Comparison of ENCODE assay signal across 10 cellular contexts in genomic region chr19:10863107-10863700, GRCh38. TPM values are rescaled to one million over a fixed set of nuclear protein-coding genes. Genes with fewer than 3 reads are reported as not detected.
A peak's percentile ranks its signal among the peaks of the same experiment; 100 is the strongest.
DNase-seq lines count a peak whose midpoint lies in the region; ATAC-seq and TF ChIP-seq lines count a peak whose summit lies in the region.
"Had no signal": no experiment of that assay in that cellular context is flagged by ENCODE, and none has a peak within 500 bp of the region (broad histone marks: within the 10 kb centered on the region; RNA-seq: fewer than 3 reads in every experiment).

No MANE protein-coding gene starts in this region.

- no peak for DNase-seq in DND-41
- DNase-seq in PC-3, result peak; percentile 32
- DNase-seq in epithelial cell of proximal tubule (ENCODE audit: low read depth), result peak; percentile 23
- DNase-seq in osteoblast (ENCODE audit: insufficient read length, low spot score, missing footprints), result peak; percentile 89
- no peak for DNase-seq in NCI-H1105 treated with DMSO at 0.1 percent for 48 hours (lab: John Stamatoyannopoulos, UW)
- DNase-seq in GM13976 (ENCODE audit: low spot score), result no peak
- no peak for DNase-seq in COR-L47 (lab: John Stamatoyannopoulos, UW)

- peak overlapping the region; percentile 87 for H2AFZ ChIP-seq in DND-41 (ENCODE audit: low read depth, low read length)
- peak overlapping the region; percentile 32; the same call in 1 of the 2 replicates for H2AFZ ChIP-seq in PC-3 (ENCODE audit: low read length)
- peak overlapping the region; percentile 92 for H2AFZ ChIP-seq in osteoblast (ENCODE audit: low read length)

- H3K4me1 ChIP-seq in DND-41 (ENCODE audit: insufficient read depth, low read length) (peaks cover 10% of the 10 kb centered on the region), PC-3 (ENCODE audit: insufficient read depth, low read length) (peaks cover 3% of the 10 kb centered on the region; the same call in 1 of the 2 replicates), osteoblast (ENCODE audit: insufficient read depth, low read length) (peaks cover 18% of the 10 kb centered on the region)

- no TSS peak for BruUV-seq in PC-3 (replicated peaks; lab: Mats Ljungman, UMichigan)

- H3K9ac ChIP-seq in DND-41 (ENCODE audit: low read depth, low read length), result no peak overlapping the region
- H3K9ac ChIP-seq in PC-3 (ENCODE audit: low read length), result no peak overlapping the region

- CTCF ChIA-PET in PC-3 (lab: Charles Lee), result interaction anchor here (1.5 to 1.7 kb wide), 2 partner anchors 27 to 146 kb away, joined by 15 to 21 read pairs; partner anchors contain the start of genes DNM2 and TMED1

- in situ Hi-C loops in GM13976 (cut with MboI; ENCODE audit: low sequenced_read_pairs, unreplicated experiment), result no loop called here

- H3K79me2 ChIP-seq in DND-41 (ENCODE audit: insufficient read depth, low read length) (no peaks in the 10 kb centered on the region), PC-3 (ENCODE audit: low read length) (no peaks in the 10 kb centered on the region), osteoblast (ENCODE audit: insufficient read depth, low read length) (no peaks in the 10 kb centered on the region)

- no peak overlapping the region for H3K27ac ChIP-seq in DND-41 (ENCODE audit: low read length)
- H3K27ac ChIP-seq in PC-3 (ENCODE audit: low read length), result no peak overlapping the region
- peak overlapping the region; percentile 81 for H3K27ac ChIP-seq in osteoblast (ENCODE audit: low read depth, low read length)
- H3K27ac ChIP-seq: suprapubic skin had no signal

- H3K9me3 ChIP-seq in DND-41 (ENCODE audit: insufficient read depth, low read length, severe bottlenecking) (no peaks in the 10 kb centered on the region), PC-3 (ENCODE audit: low read length) (no peaks in the 10 kb centered on the region), osteoblast (ENCODE audit: low read depth, low read length) (no peaks in the 10 kb centered on the region)
- H3K9me3 ChIP-seq: suprapubic skin had no signal

- H4K20me1 ChIP-seq in DND-41 (ENCODE audit: insufficient read depth, low read length) (no peaks in the 10 kb centered on the region), PC-3 (ENCODE audit: low read length) (no peaks in the 10 kb centered on the region), osteoblast (ENCODE audit: insufficient read depth, low read length) (no peaks in the 10 kb centered on the region)

- no peaks in the 10 kb centered on the region for H3K27me3 ChIP-seq in DND-41 (ENCODE audit: insufficient read depth, low read length, poor library complexity)
- H3K27me3 ChIP-seq in PC-3 (ENCODE audit: low read length), result no peaks in the 10 kb centered on the region
- H3K27me3 ChIP-seq in osteoblast (ENCODE audit: insufficient read depth, low read length), result no peaks in the 10 kb centered on the region
- H3K27me3 ChIP-seq: suprapubic skin had no signal

- no peaks in the 10 kb centered on the region for H3K36me3 ChIP-seq in DND-41 (ENCODE audit: insufficient read depth, low read length)
- no peaks in the 10 kb centered on the region for H3K36me3 ChIP-seq in PC-3 (ENCODE audit: low read depth, low read length)
- no peaks in the 10 kb centered on the region for H3K36me3 ChIP-seq in osteoblast (ENCODE audit: insufficient read depth, low read length)
- H3K36me3 ChIP-seq: suprapubic skin had no signal

- H3K4me2 ChIP-seq in DND-41 (ENCODE audit: insufficient read depth, low read length) (no peak overlapping the region), PC-3 (ENCODE audit: low read length) (no peak overlapping the region), osteoblast (ENCODE audit: insufficient read depth, low read length) (peak overlapping the region; percentile 79)

- H3F3A ChIP-seq in PC-3 (ENCODE audit: low read length, unreplicated experiment), result no peaks in the 10 kb centered on the region

- ATAC-seq in DND-41 (ENCODE audit: insufficient read depth, low read depth), result no peak
- peak; percentile 20 for ATAC-seq in PC-3
- ATAC-seq in HG02938 (IDR thresholded peaks at IDR 0.05; ENCODE audit: unreplicated experiment), result no peak

- POLR2A ChIA-PET in PC-3 (lab: Charles Lee; ENCODE audit: unreplicated experiment), result no interaction called here

- intact Hi-C loops in PC-3 (cut with micrococcal nuclease), result no loop called here

- no peak for TF ChIP-seq CTCF in DND-41 (IDR thresholded peaks at IDR 0.05; ENCODE audit: borderline replicate concordance, extremely low read depth, low read length, poor library complexity, severe bottlenecking)
- no peak for TF ChIP-seq CTCF in PC-3 (conservative IDR thresholded peaks at IDR 0.05; ENCODE audit: low read depth, low read length)
- no peak for TF ChIP-seq CTCF in epithelial cell of proximal tubule (conservative IDR thresholded peaks at IDR 0.05; ENCODE audit: low read depth, low read length)
- no peak for TF ChIP-seq CTCF in osteoblast (IDR thresholded peaks at IDR 0.05; ENCODE audit: extremely low read depth, low read depth, low read length)
- TF ChIP-seq CTCF in GM13976 (IDR thresholded peaks at IDR 0.05; ENCODE audit: borderline replicate concordance, control extremely low read depth, extremely low read depth, insufficient read depth, missing control alignments), result no peak

- no peaks in the 10 kb centered on the region for H3K9me2 ChIP-seq in PC-3 (replicated peaks; ENCODE audit: low read length)

- H3K4me3 ChIP-seq in DND-41 (ENCODE audit: low read depth in 1 of 2, low read length in 2 of 2), result no peak overlapping the region
- no peak overlapping the region for H3K4me3 ChIP-seq in PC-3 (ENCODE audit: low read length)
- H3K4me3 ChIP-seq in epithelial cell of proximal tubule (ENCODE audit: low read depth, low read length), result no peak overlapping the region
- H3K4me3 ChIP-seq in osteoblast (ENCODE audit: insufficient read depth, low read length), result peak overlapping the region; percentile 62
- H3K4me3 ChIP-seq: suprapubic skin had no signal

RNA-seq across cellular contexts. Expression of gene CARM1, which starts 8.1 kb away (rescaled TPM):
- total RNA-seq in PC-3 (2014; rRNA removed) (56.2 and 57.1 TPM in 2 replicates), epithelial cell of proximal tubule (29.3 and 39.4 TPM in 2 replicates), osteoblast (33.7 and 41.0 TPM in 2 replicates)

RNA-seq across cellular contexts. Expression of gene C19orf38, which starts 15.0 kb away (rescaled TPM):
- 0.07 and 0.63 TPM in 2 replicates for total RNA-seq in PC-3 (2014; rRNA removed)
- total RNA-seq in epithelial cell of proximal tubule, result 0.72 TPM in 1 of 2 replicates, not detected in the other
- total RNA-seq in osteoblast, result under 0.01 and 0.29 TPM in 2 replicates
- total RNA-seq: glomerular endothelial cell had no signal

RNA-seq across cellular contexts. Expression of gene TMED1, which starts 27.2 kb away (rescaled TPM):
- total RNA-seq in PC-3 (2014; rRNA removed) (81.2 and 94.6 TPM in 2 replicates), epithelial cell of proximal tubule (57.3 and 64.8 TPM in 2 replicates), osteoblast (39.2 and 43.1 TPM in 2 replicates)

Comparison
In these comparisons a context has a peak if more than half of its experiments do, and no peak if none do; other contexts are left out.
1. DNase-seq: peak in PC-3 (single experiment), epithelial cell of proximal tubule (single experiment) and osteoblast (single experiment); none in DND-41 (single experiment), NCI-H1105 treated with DMSO at 0.1 percent for 48 hours (single experiment), GM13976 (single experiment) and COR-L47 (single experiment).
2. H2AFZ ChIP-seq: peak in every context shown above with its lines; median percentile 92 in osteoblast; 87 in DND-41; 32 in PC-3.